15 cellular contexts compared by ENCODE assay signal in the genomic region with DNA sequence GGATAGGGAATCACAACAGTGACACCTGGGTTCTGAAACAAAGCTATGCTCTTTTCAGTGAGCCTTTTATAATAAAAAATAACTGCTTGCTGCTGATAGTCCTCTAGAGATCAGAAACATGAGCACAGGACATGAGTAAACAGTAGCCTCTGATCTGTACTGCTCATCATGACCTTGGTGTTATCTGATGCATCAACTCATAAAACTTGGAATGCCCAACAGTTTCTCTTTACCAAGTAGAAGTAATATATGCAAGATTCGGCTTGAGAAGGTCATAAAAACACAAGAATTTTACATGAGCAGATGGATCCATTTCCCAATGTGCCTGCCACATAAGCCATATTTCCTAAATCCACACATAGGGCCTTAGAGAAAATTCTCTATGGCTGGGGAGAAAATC.
"Had no signal": no experiment of that assay in that cellular context is flagged by ENCODE, and none has a peak within 500 bp of the region (broad histone marks: within the 10 kb centered on the region; RNA-seq: fewer than 3 reads in every experiment).

No MANE protein-coding gene starts in this region.

- H3K27me3 ChIP-seq: colonic mucosa, gastroesophageal sphincter, heart right ventricle, pancreas had no signal

- H3K4me3 Mint-ChIP-seq: activated naive CD8-positive, alpha-beta T cell treated with anti-CD3 and anti-CD28 coated beads for 36 hours; brain; stimulated activated effector memory CD8-positive, alpha-beta T cell treated with anti-CD3 and anti-CD28 coated beads, Interleukin-12 subunit alpha, Interleukin-12 subunit beta, amount 100 ng/mL, for 72 hours had no signal

- H3K4me1 ChIP-seq: colonic mucosa, gastroesophageal sphincter, heart right ventricle, pancreas had no signal

- ATAC-seq: esophagus mucosa; gastroesophageal sphincter; heart right ventricle; left colon; pancreas; stimulated activated effector memory CD8-positive, alpha-beta T cell treated with anti-CD3 and anti-CD28 coated beads, Interleukin-12 subunit alpha, Interleukin-12 subunit beta, amount 100 ng/mL, for 72 hours had no signal

- H3K4me1 Mint-ChIP-seq: activated naive CD8-positive, alpha-beta T cell treated with anti-CD3 and anti-CD28 coated beads for 36 hours; stimulated activated effector memory CD8-positive, alpha-beta T cell treated with anti-CD3 and anti-CD28 coated beads, Interleukin-12 subunit alpha, Interleukin-12 subunit beta, amount 100 ng/mL, for 72 hours had no signal

- H3K27me3 Mint-ChIP-seq: activated naive CD8-positive, alpha-beta T cell treated with anti-CD3 and anti-CD28 coated beads for 36 hours; brain had no signal

- DNase-seq: activated CD4-positive, alpha-beta T cell treated with anti-CD3 and anti-CD28 coated beads, Interleukin-2, amount 50 U/mL, for 1 hour; activated CD8-positive, alpha-beta memory T cell treated with anti-CD3 and anti-CD28 coated beads for 24 hours; activated naive CD8-positive, alpha-beta T cell treated with anti-CD3 and anti-CD28 coated beads for 36 hours; central memory CD4-positive, alpha-beta T cell; colonic mucosa; heart right ventricle; left colon; midbrain; pancreas had no signal

- H3K27ac ChIP-seq: colonic mucosa, gastroesophageal sphincter, heart right ventricle, pancreas, thoracic aorta had no signal

- H3K9me3 Mint-ChIP-seq: activated naive CD8-positive, alpha-beta T cell treated with anti-CD3 and anti-CD28 coated beads for 36 hours had no signal

- H3K4me3 ChIP-seq: colonic mucosa, gastroesophageal sphincter, heart right ventricle, lung, pancreas, thoracic aorta had no signal

- H3K27ac Mint-ChIP-seq: activated naive CD8-positive, alpha-beta T cell treated with anti-CD3 and anti-CD28 coated beads for 36 hours; brain; stimulated activated effector memory CD8-positive, alpha-beta T cell treated with anti-CD3 and anti-CD28 coated beads, Interleukin-12 subunit alpha, Interleukin-12 subunit beta, amount 100 ng/mL, for 72 hours had no signal

- H3K9me3 ChIP-seq: colonic mucosa, pancreas, thoracic aorta had no signal

- H3K36me3 Mint-ChIP-seq: activated naive CD8-positive, alpha-beta T cell treated with anti-CD3 and anti-CD28 coated beads for 36 hours; brain; stimulated activated effector memory CD8-positive, alpha-beta T cell treated with anti-CD3 and anti-CD28 coated beads, Interleukin-12 subunit alpha, Interleukin-12 subunit beta, amount 100 ng/mL, for 72 hours had no signal

- H3K36me3 ChIP-seq: colonic mucosa, gastroesophageal sphincter, heart right ventricle, pancreas, thoracic aorta had no signal
